ENCODE assay signal across 11 cellular contexts in genomic region chr13:110592670-110593069, GRCh38.
"Had no signal": no experiment of that assay in that cellular context is flagged by ENCODE, and none has a peak within 500 bp of the region (broad histone marks: within the 10 kb centered on the region; RNA-seq: fewer than 3 reads in every experiment).

No MANE protein-coding gene starts in this region.

- H3K27ac ChIP-seq: psoas muscle, VCaP had no signal

- H3K4me3 ChIP-seq: psoas muscle had no signal

- DNase-seq: activated CD4-positive, alpha-beta memory T cell treated with anti-CD3 and anti-CD28 coated beads, Interleukin-2, amount 10 ng/mL, durations not matched to agents 7 days and 5 days; activated CD8-positive, alpha-beta memory T cell treated with anti-CD3 and anti-CD28 coated beads, Interleukin-2, amount 50 U/mL, for 4 hours; activated T-cell treated with anti-CD3 and anti-CD28 coated beads, Interleukin-2, amount 50 U/mL, for 72 hours; cortex of kidney; effector memory CD8-positive, alpha-beta T cell; foreskin melanocyte; occipital lobe; psoas muscle; stimulated activated CD4-positive, alpha-beta T cell treated with anti-CD3 and anti-CD28 coated beads, Interleukin-2, amount 100 ng/mL, for 24 hours; T1000 had no signal

- H3K9me3 ChIP-seq: psoas muscle had no signal
